20 cellular contexts compared by ENCODE assay signal in genomic region chr7:4014649-4015048, GRCh38.
"Had no signal": no experiment of that assay in that cellular context is flagged by ENCODE, and none has a peak within 500 bp of the region (broad histone marks: within the 10 kb centered on the region; RNA-seq: fewer than 3 reads in every experiment).

No MANE protein-coding gene starts in this region.

- ATAC-seq: esophagus mucosa, gastrocnemius medialis, left cardiac atrium, left ventricle myocardium superior had no signal

- H3K36me3 ChIP-seq: gastrocnemius medialis, prostate gland, suprapubic skin, thyroid gland, upper lobe of left lung, uterus had no signal

- H3K4me3 ChIP-seq: gastrocnemius medialis, lung, prostate gland, suprapubic skin, thyroid gland, upper lobe of left lung, uterus had no signal

- H3K79me2 ChIP-seq: parathyroid adenoma had no signal

- H3K9me3 ChIP-seq: prostate gland, suprapubic skin, thyroid gland, uterus had no signal

- FAIRE-seq: keratinocyte, small intestine had no signal

- H3K9ac ChIP-seq: parathyroid adenoma had no signal

- H3K4me1 ChIP-seq: gastrocnemius medialis, parathyroid adenoma, prostate gland, suprapubic skin, thyroid gland, uterus had no signal

- DNase-seq: effector CD4-positive, alpha-beta T cell; gastrocnemius medialis; immature natural killer cell; left cardiac atrium; left ventricle myocardium superior; mesenchymal stem cell; midbrain; occipital lobe; small intestine; stimulated activated CD4-positive, alpha-beta T cell treated with anti-CD3 and anti-CD28 coated beads, Interleukin-2, amount 100 ng/mL, for 48 hours; stimulated activated naive CD4-positive, alpha-beta T cell treated with Interleukin-2 at 50 U/mL for 16 hours; thyroid gland; upper lobe of left lung; uterus had no signal

- H3K27me3 ChIP-seq: suprapubic skin, thyroid gland, upper lobe of left lung, uterus had no signal

- H3K27ac ChIP-seq: gastrocnemius medialis, parathyroid adenoma, prostate gland, suprapubic skin, thyroid gland, uterus had no signal

- H2AFZ ChIP-seq: parathyroid adenoma had no signal
